In the genomic region with DNA sequence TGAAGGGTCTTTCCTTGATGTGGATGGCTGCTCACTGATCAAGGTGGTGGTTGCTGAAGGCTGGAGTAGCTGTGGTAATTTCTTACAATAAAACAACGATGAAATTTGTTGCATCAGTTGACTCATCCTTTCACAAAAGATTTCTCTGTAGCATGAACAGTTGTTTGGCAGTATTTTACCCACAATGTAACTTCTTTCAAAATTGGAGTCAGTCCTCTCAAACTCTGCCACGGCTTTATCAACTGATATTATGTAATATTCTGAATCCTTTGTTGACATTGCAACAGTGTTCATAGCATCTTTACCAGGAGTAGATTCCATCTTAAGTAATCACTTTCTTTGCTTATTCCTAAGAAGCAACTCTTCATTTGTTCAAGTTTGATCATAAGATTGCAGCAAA, we compare ENCODE assay signal across 14 cellular contexts.
DNase-seq lines count a peak whose midpoint lies in the region; ATAC-seq and TF ChIP-seq lines count a peak whose summit lies in the region.
"Had no signal": no experiment of that assay in that cellular context is flagged by ENCODE, and none has a peak within 500 bp of the region (broad histone marks: within the 10 kb centered on the region; RNA-seq: fewer than 3 reads in every experiment).

No MANE protein-coding gene starts in this region.

- H3K4me3 ChIP-seq in RWPE2 (ENCODE audit: severe bottlenecking) (no peak overlapping the region), testis (no peak overlapping the region), hepatocyte (no peak overlapping the region)
- H3K4me3 ChIP-seq: adrenal gland, dorsolateral prefrontal cortex had no signal

- no peaks in the 10 kb centered on the region for H3K36me3 ChIP-seq in RWPE2 (ENCODE audit: low read depth)
- H3K36me3 ChIP-seq in testis (ENCODE audit: low read depth, missing control alignments), result no peaks in the 10 kb centered on the region
- H3K36me3 ChIP-seq in hepatocyte (replicated peaks; ENCODE audit: insufficient read depth, low read depth), result no peaks in the 10 kb centered on the region
- H3K36me3 ChIP-seq: adrenal gland had no signal

- H3K79me2 ChIP-seq in hepatocyte, result peaks cover 27% of the 10 kb centered on the region

- H3K4me1 ChIP-seq in RWPE2 (ENCODE audit: insufficient read depth, poor library complexity, severe bottlenecking), result peaks cover 5% of the 10 kb centered on the region
- peaks cover 13% of the 10 kb centered on the region for H3K4me1 ChIP-seq in testis
- no peaks in the 10 kb centered on the region for H3K4me1 ChIP-seq in hepatocyte (ENCODE audit: insufficient read depth)

- H2AFZ ChIP-seq in hepatocyte, result no peak overlapping the region

- TF ChIP-seq CTCF in RWPE2 (IDR thresholded peaks at IDR 0.05; ENCODE audit: poor library complexity, severe bottlenecking) (no peak), testis (IDR thresholded peaks at IDR 0.05) (no peak), hepatocyte (IDR thresholded peaks at IDR 0.05; ENCODE audit: poor library complexity) (no peak)

- TF ChIP-seq POLR2A in testis (IDR thresholded peaks at IDR 0.05), result no peak

- H3K27me3 ChIP-seq in RWPE2 (ENCODE audit: insufficient read depth, poor library complexity, severe bottlenecking) (no peaks in the 10 kb centered on the region), testis (no peaks in the 10 kb centered on the region), hepatocyte (no peaks in the 10 kb centered on the region)
- H3K27me3 ChIP-seq: adrenal gland, dorsolateral prefrontal cortex had no signal

- intact Hi-C loops in testis (cut with DNase I; ENCODE audit: low total_unique reads), result no loop called here

- H3K27ac ChIP-seq in RWPE2 (ENCODE audit: poor library complexity, severe bottlenecking) (no peak overlapping the region), testis (peak overlapping the region in 1 of 2 donors; percentile 18), hepatocyte (no peak overlapping the region)
- H3K27ac ChIP-seq: adrenal gland, dorsolateral prefrontal cortex had no signal

- WGBS in testis, 2 donors, result 44 to 53% methylated on average over 2 of the region's 2 CpGs
- 88% methylated on average over 2 of the region's 2 CpGs for WGBS in hepatocyte (ENCODE audit: low lambda C conversion rate, missing lambda C conversion rate)

- no peaks in the 10 kb centered on the region for H3K9me3 ChIP-seq in RWPE2 (ENCODE audit: severe bottlenecking)
- H3K9me3 ChIP-seq in testis, result no peaks in the 10 kb centered on the region
- H3K9me3 ChIP-seq in hepatocyte (ENCODE audit: low read depth), result no peaks in the 10 kb centered on the region
- H3K9me3 ChIP-seq: adrenal gland had no signal

- no peaks in the 10 kb centered on the region for H3K9me2 ChIP-seq in hepatocyte (replicated peaks; ENCODE audit: insufficient read depth)

- no peak overlapping the region for H3K4me2 ChIP-seq in hepatocyte

- no peaks in the 10 kb centered on the region for H4K20me1 ChIP-seq in hepatocyte (ENCODE audit: insufficient read depth, poor library complexity, severe bottlenecking)

- peak; percentile 56; the same call in 2 of the 3 replicates for ATAC-seq in RWPE2 (ENCODE audit: low read depth)
- ATAC-seq: stimulated activated naive CD8-positive, alpha-beta T cell treated with anti-CD3 and anti-CD28 coated beads, Interleukin-15, amount 100 ng/mL, for 72 hours; T-helper 17 cell had no signal

- peak; percentile 74 for DNase-seq in HCEC 1CT
- no peak for DNase-seq in RWPE2 (ENCODE audit: low spot score)
- peak; percentile 67 for DNase-seq in fibroblast of the conjunctiva (ENCODE audit: low read depth)
- peak; percentile 17 for DNase-seq in testis
- DNase-seq in activated naive CD4-positive, alpha-beta T cell treated with Interleukin-2 at 50 U/mL for 16 hours, result no peak
- DNase-seq in hepatocyte (ENCODE audit: low spot score), result no peak
- DNase-seq in DMS53 (lab: John Stamatoyannopoulos, UW), result no peak
- DNase-seq: activated CD4-positive, alpha-beta T cell treated with anti-CD3 and anti-CD28 coated beads, Interleukin-2, amount 10 ng/mL, durations not matched to agents 24 days and 14 days; activated T-cell treated with anti-CD3 and anti-CD28 coated beads, Interleukin-2, amount 50 U/mL, for 48 hours; dorsolateral prefrontal cortex; left cardiac atrium; stimulated activated naive CD8-positive, alpha-beta T cell treated with anti-CD3 and anti-CD28 coated beads, Interleukin-15, amount 100 ng/mL, for 72 hours; T-helper 17 cell had no signal

Comparison
In these comparisons a context has a peak if more than half of its experiments do, and no peak if none do; other contexts are left out.
1. DNase-seq: peak in HCEC 1CT (single experiment), fibroblast of the conjunctiva (single experiment) and testis (single experiment); none in RWPE2 (single experiment), activated naive CD4-positive, alpha-beta T cell treated with Interleukin-2 at 50 U/mL for 16 hours (single experiment), hepatocyte (single experiment) and DMS53 (single experiment).